Comparison of ENCODE assay signal across 26 cellular contexts in the genomic region with DNA sequence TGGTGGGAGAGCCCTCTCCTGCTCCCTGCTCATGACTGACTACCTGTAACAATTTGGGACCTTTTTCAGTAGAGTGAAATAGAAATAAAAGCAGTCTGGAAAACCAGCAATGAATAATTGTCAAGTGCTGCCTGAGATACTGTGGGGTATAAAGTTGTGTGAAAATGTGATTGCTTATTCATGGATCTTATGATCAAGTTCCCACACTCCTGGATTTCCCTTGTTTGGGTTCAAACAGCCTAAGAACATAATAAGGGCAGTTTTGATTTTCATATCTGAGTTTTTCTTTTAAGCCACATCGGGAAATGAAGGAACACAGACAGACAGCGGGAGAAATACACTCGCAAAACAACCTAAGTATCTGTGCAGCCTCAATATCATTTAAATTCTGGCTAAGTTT. TPM values are rescaled to one million over a fixed set of nuclear protein-coding genes. Genes with fewer than 3 reads are reported as not detected.
DNase-seq lines count a peak whose midpoint lies in the region; ATAC-seq, FAIRE-seq and TF ChIP-seq lines count a peak whose summit lies in the region.
"Had no signal": no experiment of that assay in that cellular context is flagged by ENCODE, and none has a peak within 500 bp of the region (broad histone marks: within the 10 kb centered on the region; RNA-seq: fewer than 3 reads in every experiment).

No MANE protein-coding gene starts in this region.

- no peak overlapping the region for H3K4me2 ChIP-seq in fibroblast of lung (ENCODE audit: extremely low read depth, insufficient read depth, low read length)

- intact Hi-C loops in heart right ventricle (cut with DNase I) (loop anchor here in 2 of 10 donors (5.0 to 10.0 kb wide), 2 partner anchors 45 to 138 kb away; no protein-coding TSS in a partner anchor), Right ventricle myocardium inferior (cut with DNase I) (loop anchor here (5.0 kb wide), 1 partner anchor 40 kb away; no protein-coding TSS in a partner anchor), prostate gland (cut with DNase I) (no loop called here), vagina (cut with DNase I) (no loop called here)

- H3K4me3 ChIP-seq in heart right ventricle (no peak overlapping the region), fibroblast of lung (replicated peaks in 1 of 4; ENCODE audit: control extremely low read depth in 1 of 4, insufficient read depth in 1 of 4, low read depth in 3 of 4, low read length in 4 of 4) (no peak overlapping the region), prostate gland (no peak overlapping the region), vagina (no peak overlapping the region), small intestine (ENCODE audit: low read depth in 1 of 2, low read length in 2 of 2) (no peak overlapping the region)

- H2AFZ ChIP-seq in fibroblast of lung (ENCODE audit: low read length): no peak overlapping the region
- H2AFZ ChIP-seq: parathyroid adenoma had no signal

- H3K27me3 ChIP-seq in heart right ventricle (no peaks in the 10 kb centered on the region), fibroblast of lung (ENCODE audit: control insufficient read depth, insufficient read depth, low read length) (no peaks in the 10 kb centered on the region), prostate gland (replicated peaks; ENCODE audit: insufficient read depth) (no peaks in the 10 kb centered on the region), vagina (no peaks in the 10 kb centered on the region), small intestine (ENCODE audit: control insufficient read depth in 2 of 2, insufficient read depth in 2 of 2, low read length in 2 of 2) (no peaks in the 10 kb centered on the region)
- H3K27me3 ChIP-seq: dorsolateral prefrontal cortex, foreskin keratinocyte had no signal

- no peak for FAIRE-seq in small intestine (lab: Jason Lieb, UNC)
- FAIRE-seq: A204.1, kidney had no signal

- no peaks in the 10 kb centered on the region for H4K20me1 ChIP-seq in fibroblast of lung (ENCODE audit: control insufficient read depth, extremely low read depth, insufficient read depth, low read length)

- TF ChIP-seq CTCF in heart right ventricle (IDR thresholded peaks at IDR 0.05): no peak
- no peak for TF ChIP-seq CTCF in fibroblast of lung (conservative IDR thresholded peaks at IDR 0.05 in 1 of 2, IDR thresholded peaks at IDR 0.05 in 1 of 2; ENCODE audit: low read depth in 1 of 2, low read length in 2 of 2)
- no peak for TF ChIP-seq CTCF in prostate gland (IDR thresholded peaks at IDR 0.05)
- no peak for TF ChIP-seq CTCF in vagina (IDR thresholded peaks at IDR 0.05)

- H3K36me3 ChIP-seq in heart right ventricle (no peaks in the 10 kb centered on the region), fibroblast of lung (ENCODE audit: control insufficient read depth, insufficient read depth, low read length) (no peaks in the 10 kb centered on the region), prostate gland (no peaks in the 10 kb centered on the region), vagina (no peaks in the 10 kb centered on the region), small intestine (ENCODE audit: control insufficient read depth in 2 of 2, insufficient read depth in 2 of 2, low read length in 2 of 2) (no peaks in the 10 kb centered on the region)

- WGBS in heart right ventricle, 2 donors: 65 to 70% methylated on average over 3 of the region's 3 CpGs
- WGBS in prostate gland: 70% methylated on average over 3 of the region's 3 CpGs
- 83 to 92% (median 85%) methylated on average over 3 of the region's 3 CpGs for WGBS in small intestine, 3 donors

- DNase-seq in heart right ventricle: no peak
- DNase-seq in Right ventricle myocardium inferior (ENCODE audit: missing footprints): no peak
- DNase-seq in fibroblast of lung (ENCODE audit: low read depth in 2 of 2): no peak
- DNase-seq in prostate gland (ENCODE audit: low spot score): no peak
- no peak for DNase-seq in vagina (ENCODE audit: extremely low spot score in 2 of 2)
- DNase-seq in NCI-H2029 treated with DMSO at 0.1 percent for 48 hours (lab: John Stamatoyannopoulos, UW): no peak
- no peak for DNase-seq in NCI-H2029 (lab: John Stamatoyannopoulos, UW)
- no peak for DNase-seq in small intestine
- DNase-seq: activated B cell treated with CpG ODN at 0.5 μM for 24 hours; activated CD4-positive, alpha-beta memory T cell treated with anti-CD3 and anti-CD28 coated beads for 36 hours; activated effector memory CD4-positive, alpha-beta T cell treated with Interleukin-2 at 50 U/mL for 16 hours; activated naive CD8-positive, alpha-beta T cell treated with anti-CD3 and anti-CD28 coated beads, Interleukin-2, amount 50 U/mL, for 24 hours; DMS79; foreskin keratinocyte; KBM-7; kidney; NCI-H2227 treated with DMSO at 0.1 percent for 48 hours; NCI-H774; stimulated activated CD4-positive, alpha-beta T cell treated with anti-CD3 and anti-CD28 coated beads, Interleukin-2, amount 100 ng/mL, for 48 hours; stimulated activated naive CD4-positive, alpha-beta T cell treated with Interleukin-2 at 50 U/mL for 16 hours; T1000 had no signal

- TF ChIP-seq POLR2A in prostate gland (IDR thresholded peaks at IDR 0.05) (no peak), vagina (IDR thresholded peaks at IDR 0.05) (no peak)

- peaks cover 2 to 99% (median 61%) of the 10 kb centered on the region in 9 donors for H3K4me1 ChIP-seq in heart right ventricle
- peaks cover 24% of the 10 kb centered on the region for H3K4me1 ChIP-seq in fibroblast of lung (ENCODE audit: control insufficient read depth, extremely low read depth, insufficient read depth, low read length)
- peaks cover 5% of the 10 kb centered on the region for H3K4me1 ChIP-seq in prostate gland (replicated peaks)
- peaks cover 11% of the 10 kb centered on the region for H3K4me1 ChIP-seq in vagina
- H3K4me1 ChIP-seq in small intestine (ENCODE audit: control insufficient read depth in 2 of 2, insufficient read depth in 1 of 2, low read depth in 1 of 2, low read length in 1 of 2): no peaks in the 10 kb centered on the region
- H3K4me1 ChIP-seq: foreskin keratinocyte, parathyroid adenoma had no signal

- H3K9ac ChIP-seq in fibroblast of lung (ENCODE audit: insufficient read depth, low read length): peak overlapping the region; percentile 1
- H3K9ac ChIP-seq: parathyroid adenoma had no signal

- H3K9me3 ChIP-seq in heart right ventricle: no peaks in the 10 kb centered on the region
- H3K9me3 ChIP-seq in fibroblast of lung (ENCODE audit: control insufficient read depth, insufficient read depth, low read depth, low read length): no peaks in the 10 kb centered on the region
- H3K9me3 ChIP-seq in prostate gland: no peaks in the 10 kb centered on the region
- H3K9me3 ChIP-seq in vagina: no peaks in the 10 kb centered on the region
- H3K9me3 ChIP-seq in small intestine (ENCODE audit: control insufficient read depth, low read depth): no peaks in the 10 kb centered on the region

- ATAC-seq in heart right ventricle: no peak
- ATAC-seq in Right ventricle myocardium inferior: no peak
- ATAC-seq: activated naive CD8-positive, alpha-beta T cell treated with anti-CD3 and anti-CD28 coated beads, Interleukin-2, amount 50 U/mL, for 24 hours; foreskin keratinocyte; naive thymus-derived CD4-positive, alpha-beta T cell had no signal

- H3K79me2 ChIP-seq in fibroblast of lung (ENCODE audit: control insufficient read depth, insufficient read depth, low read length): peaks cover 60% of the 10 kb centered on the region
- H3K79me2 ChIP-seq: parathyroid adenoma had no signal

- H3K27ac ChIP-seq in heart right ventricle: peak overlapping the region in 7 of 10 donors; percentile 34 to 83 (median 59)
- H3K27ac ChIP-seq in fibroblast of lung (ENCODE audit: insufficient read depth, low read length): peak overlapping the region; percentile 49
- peak overlapping the region; percentile 14 to 18 for H3K27ac ChIP-seq in prostate gland
- H3K27ac ChIP-seq in vagina: peak overlapping the region; percentile 57
- H3K27ac ChIP-seq in small intestine (ENCODE audit: low read depth in 1 of 2, low read length in 1 of 2): no peak overlapping the region
- H3K27ac ChIP-seq: foreskin keratinocyte, parathyroid adenoma, RWPE1 had no signal

RNA-seq across cellular contexts. Expression of gene CALD1, which starts 52.9 kb away (rescaled TPM):
- total RNA-seq in heart right ventricle: 100 to 1,000 TPM in 9 of 10 donors, 10 to 100 TPM in 1; 96.6 to 180 (median 132) TPM
- polyA plus RNA-seq in heart right ventricle: 100 to 1,000 TPM in 1 of 2 donors, 10 to 100 TPM in 1; 69.9 to 119 TPM
- 99.1 TPM for total RNA-seq in Right ventricle myocardium inferior
- total RNA-seq in fibroblast of lung: 299 and 343 TPM in 2 replicates
- 377 and 1,187 TPM in 2 replicates for polyA plus RNA-seq in fibroblast of lung
- polyA plus RNA-seq in fibroblast of lung (2012): 287 and 889 TPM in 2 replicates
- 97.5 and 238 TPM in 2 replicates for polyA minus RNA-seq in fibroblast of lung (ENCODE audit: low replicate concordance)
- total RNA-seq in prostate gland: 100 to 1,000 TPM; 307 to 314 TPM
- total RNA-seq in vagina: 343 TPM
- 10 to 100 TPM in 2 of 3 donors, 1 to 10 TPM in 1; 3.4 to 62.8 (median 27.8) TPM for polyA plus RNA-seq in small intestine

Comparison
In these comparisons a context has a peak if more than half of its experiments do, and no peak if none do; other contexts are left out.
1. H3K27ac ChIP-seq: peak in heart right ventricle (7 of 10), fibroblast of lung (single experiment), prostate gland (2 of 2) and vagina (single experiment); none in small intestine (0 of 2).